1 cellular context compared by ENCODE assay signal in genomic region chr3:173993299-173993698, GRCh38.
TF ChIP-seq lines count a peak whose summit lies in the region.

No MANE protein-coding gene starts in this region.

TF ChIP-seq in H1, 55 proteins besides CTCF, POLR2A, EP300 and RAD21 (continued from another document):
- TF ChIP-seq CHD7 (IDR thresholded peaks at IDR 0.05; ENCODE audit: insufficient replicate concordance, low read length), result no peak
- TF ChIP-seq TCF12 (IDR thresholded peaks at IDR 0.05; ENCODE audit: low read depth, low read length), result no peak
- no peak for TF ChIP-seq SP4 (IDR thresholded peaks at IDR 0.05; ENCODE audit: low read length)
- TF ChIP-seq CHD2 (IDR thresholded peaks at IDR 0.05; ENCODE audit: low read length), result no peak
- TF ChIP-seq USF2 (IDR thresholded peaks at IDR 0.05; ENCODE audit: low read length), result no peak
- TF ChIP-seq RNF2 (IDR thresholded peaks at IDR 0.05; ENCODE audit: borderline replicate concordance, low read depth, low read length, missing control alignments, poor library complexity, severe bottlenecking), result no peak
- no peak for TF ChIP-seq BACH1 (IDR thresholded peaks at IDR 0.05; ENCODE audit: low read length)
- no peak for TF ChIP-seq PHF8 (conservative IDR thresholded peaks at IDR 0.05; ENCODE audit: low read depth, low read length)
- no peak for TF ChIP-seq YY1 (IDR thresholded peaks at IDR 0.05; ENCODE audit: low read depth, low read length)
- no peak for TF ChIP-seq HDAC6 (IDR thresholded peaks at IDR 0.05; ENCODE audit: low read depth, low read length)
- TF ChIP-seq ZNF274 (IDR thresholded peaks at IDR 0.05; ENCODE audit: borderline replicate concordance, extremely low read depth, low read length), result no peak
